Comparison of ENCODE assay signal across 8 cellular contexts in genomic region chr7:5486389-5486755, GRCh38. TPM values are rescaled to one million over a fixed set of nuclear protein-coding genes. Genes with fewer than 3 reads are reported as not detected.
DNase-seq lines count a peak whose midpoint lies in the region; ATAC-seq, FAIRE-seq and TF ChIP-seq lines count a peak whose summit lies in the region.
"Not testable (repeated sequence)": the region's sequence is repeated elsewhere in the genome, so short reads cannot be mapped to it uniquely, and the experiment has no call there.

No MANE protein-coding gene starts in this region.

- not testable (repeated sequence) for TF ChIP-seq CTCF in C4-2B (conservative IDR thresholded peaks at IDR 0.05); HFF-Myc (IDR thresholded peaks at IDR 0.05; ENCODE audit: low read depth, low read length, missing control alignments); Peyer's patch (IDR thresholded peaks at IDR 0.05); keratinocyte (optimal IDR thresholded peaks at IDR 0.05 in 1 of 3, IDR thresholded peaks at IDR 0.05 in 1 of 3, conservative IDR thresholded peaks at IDR 0.05 in 1 of 3; ENCODE audit: extremely low read depth in 1 of 3, insufficient read depth in 2 of 3, low read length in 3 of 3); neural progenitor cell (IDR thresholded peaks at IDR 0.05)

- not testable (repeated sequence) for H3K36me3 Mint-ChIP-seq in activated naive CD4-positive, alpha-beta T cell treated with anti-CD3 and anti-CD28 coated beads, Interleukin-2, amount 50 U/mL, for 24 hours; effector memory CD8-positive, alpha-beta T cell (ENCODE audit: insufficient read depth); neural progenitor cell

- not testable (repeated sequence) for H3K27me3 ChIP-seq in Peyer's patch; keratinocyte (ENCODE audit: control insufficient read depth, extremely low read depth, insufficient read depth, low read length); neural progenitor cell

- H3K4me3 Mint-ChIP-seq in activated naive CD4-positive, alpha-beta T cell treated with anti-CD3 and anti-CD28 coated beads, Interleukin-2, amount 50 U/mL, for 24 hours, result peak overlapping the region; percentile 92
- peak overlapping the region; percentile 92 to 99 for H3K4me3 Mint-ChIP-seq in effector memory CD8-positive, alpha-beta T cell
- peak overlapping the region; percentile 80 for H3K4me3 Mint-ChIP-seq in neural progenitor cell

- H3K9ac ChIP-seq in keratinocyte (ENCODE audit: control insufficient read depth, extremely low read depth, insufficient read depth, low read length), result peak overlapping the region; percentile 44
- not testable (repeated sequence) for H3K9ac ChIP-seq in neural progenitor cell

- peak overlapping the region; percentile 37 for H3K4me3 ChIP-seq in HFF-Myc (replicated peaks; ENCODE audit: low read depth, low read length)
- peak overlapping the region; percentile 51 to 65 (median 54) for H3K4me3 ChIP-seq in Peyer's patch
- H3K4me3 ChIP-seq in keratinocyte (ENCODE audit: control insufficient read depth in 2 of 3, extremely low read depth in 1 of 3, insufficient read depth in 2 of 3, low read depth in 1 of 3, low read length in 3 of 3), result peak overlapping the region in 2 of 3 experiments; percentile 51 to 59
- peak overlapping the region; percentile 49 for H3K4me3 ChIP-seq in neural progenitor cell

- not testable (repeated sequence) for H3K4me1 ChIP-seq in Peyer's patch; keratinocyte (ENCODE audit: control insufficient read depth, extremely low read depth, insufficient read depth, low read length); neural progenitor cell

- H3K79me2 ChIP-seq in keratinocyte (ENCODE audit: control insufficient read depth, insufficient read depth, low read length); neural progenitor cell (ENCODE audit: low read depth): not testable (repeated sequence)

- H4K20me1 ChIP-seq in keratinocyte (ENCODE audit: control insufficient read depth, extremely low read depth, insufficient read depth, low read length), result not testable (repeated sequence)
- H4K20me1 ChIP-seq in neural progenitor cell (ENCODE audit: low read depth), result peaks cover 12% of the 10 kb centered on the region

- not testable (repeated sequence) for H3K9me1 ChIP-seq in keratinocyte (ENCODE audit: control insufficient read depth, extremely low read depth, insufficient read depth, low read length)

- TF ChIP-seq POLR2A in Peyer's patch (IDR thresholded peaks at IDR 0.05), result not testable (repeated sequence)

- not testable (repeated sequence) for H3K9me3 ChIP-seq in Peyer's patch; keratinocyte (ENCODE audit: control insufficient read depth, low read depth, low read length); neural progenitor cell (ENCODE audit: low read depth)

- H3F3A ChIP-seq in neural progenitor cell (ENCODE audit: low read depth), result not testable (repeated sequence)

- not testable (repeated sequence) for H3K27me3 Mint-ChIP-seq in activated naive CD4-positive, alpha-beta T cell treated with anti-CD3 and anti-CD28 coated beads, Interleukin-2, amount 50 U/mL, for 24 hours; effector memory CD8-positive, alpha-beta T cell; neural progenitor cell (ENCODE audit: insufficient read depth, low read depth)

- DNase-seq in HFF-Myc (ENCODE audit: extremely low read depth, low read depth); Peyer's patch; effector memory CD8-positive, alpha-beta T cell; keratinocyte (ENCODE audit: low read depth, low spot score); neural progenitor cell (ENCODE audit: low spot score); substantia nigra (lab: John Stamatoyannopoulos, UW): not testable (repeated sequence)

- H3K27ac Mint-ChIP-seq in activated naive CD4-positive, alpha-beta T cell treated with anti-CD3 and anti-CD28 coated beads, Interleukin-2, amount 50 U/mL, for 24 hours, result peak overlapping the region; percentile 60
- peak overlapping the region; percentile 86 to 89 for H3K27ac Mint-ChIP-seq in effector memory CD8-positive, alpha-beta T cell
- not testable (repeated sequence) for H3K27ac Mint-ChIP-seq in neural progenitor cell

- peak; percentile 56 for FAIRE-seq in keratinocyte (lab: Jason Lieb, UNC)

- H3K27ac ChIP-seq in C4-2B, result peak overlapping the region; percentile 31
- H3K27ac ChIP-seq in Peyer's patch, result peak overlapping the region in 1 of 4 donors; percentile 68
- H3K27ac ChIP-seq in keratinocyte (ENCODE audit: control insufficient read depth, insufficient read depth, low read length); neural progenitor cell: not testable (repeated sequence)
- peak overlapping the region; percentile 51 for H3K27ac ChIP-seq in substantia nigra (ENCODE audit: low read depth, low read length, poor library complexity, severe bottlenecking)

- peak overlapping the region; percentile 85 for H3K4me2 ChIP-seq in keratinocyte (ENCODE audit: control insufficient read depth, extremely low read depth, insufficient read depth, low read depth, low read length)
- H3K4me2 ChIP-seq in neural progenitor cell, result peak overlapping the region; percentile 76

- not testable (repeated sequence) for H3K36me3 ChIP-seq in Peyer's patch, neural progenitor cell
- H3K36me3 ChIP-seq in keratinocyte (ENCODE audit: control insufficient read depth in 2 of 2, extremely low read depth in 1 of 2, insufficient read depth in 2 of 2, low read length in 2 of 2), result peaks cover 14 to 24% of the 10 kb centered on the region in 2 experiments

- H3K4me1 Mint-ChIP-seq in activated naive CD4-positive, alpha-beta T cell treated with anti-CD3 and anti-CD28 coated beads, Interleukin-2, amount 50 U/mL, for 24 hours, result peaks cover 24% of the 10 kb centered on the region
- peaks cover 6 to 10% of the 10 kb centered on the region in 2 donors for H3K4me1 Mint-ChIP-seq in effector memory CD8-positive, alpha-beta T cell (ENCODE audit: low read depth in 2 of 2)
- not testable (repeated sequence) for H3K4me1 Mint-ChIP-seq in neural progenitor cell

- ATAC-seq in effector memory CD8-positive, alpha-beta T cell (replicated peaks), result not testable (repeated sequence)

- dilution Hi-C loops in keratinocyte (cut with MboI; ENCODE audit: extremely low pct_ligation_motif_present, low sequenced_read_pairs), result not testable (repeated sequence)

- H2AFZ ChIP-seq in keratinocyte (ENCODE audit: control insufficient read depth, low read length) (peak overlapping the region; percentile 37), neural progenitor cell (replicated peaks) (peak overlapping the region; percentile 75)

- not testable (repeated sequence) for H3K9me3 Mint-ChIP-seq in activated naive CD4-positive, alpha-beta T cell treated with anti-CD3 and anti-CD28 coated beads, Interleukin-2, amount 50 U/mL, for 24 hours; effector memory CD8-positive, alpha-beta T cell; neural progenitor cell

RNA-seq across cellular contexts. Expression of gene FBXL18, which starts 27.2 kb away (rescaled TPM):
- total RNA-seq in Peyer's patch (10 to 100 TPM in 3 of 4 donors, 1 to 10 TPM in 1; 9.1 to 15.3 (median 13.1) TPM), neural progenitor cell (ENCODE audit: low replicate concordance) (3.3 and 6.7 TPM in 2 replicates)
- polyA plus RNA-seq in keratinocyte, result 3.4 to 8.8 TPM (median 3.6 TPM) in 3 replicates
- 2.7 TPM for polyA plus RNA-seq in keratinocyte (2011; ENCODE audit: low read depth)
- 3.6 and 8.5 TPM in 2 replicates for polyA plus RNA-seq in keratinocyte (2011; cell fraction: cytosol; rRNA removed)
- polyA plus RNA-seq in keratinocyte (2011; cell fraction: nucleus; rRNA removed), result 9.9 and 14.7 TPM in 2 replicates
- 5.2 and 14.5 TPM in 2 replicates for polyA plus RNA-seq in keratinocyte (2012; ENCODE audit: low replicate concordance)
- 8.8 to 24.4 TPM (median 10.1 TPM) in 3 replicates for polyA minus RNA-seq in keratinocyte
- polyA minus RNA-seq in keratinocyte (2011; cell fraction: cytosol; rRNA and poly(A)+ RNA removed), result 25.5 TPM
- polyA minus RNA-seq in keratinocyte (2011; cell fraction: nucleus; rRNA and poly(A)+ RNA removed), result 24.0 and 26.2 TPM in 2 replicates

RNA-seq across cellular contexts. Expression of gene ACTB, which starts 44.0 kb away (rescaled TPM):
- 1,000 to 10,000 TPM; 3,308 to 5,502 (median 3,941) TPM for total RNA-seq in Peyer's patch
- polyA plus RNA-seq in keratinocyte, result 1,228 to 8,235 TPM (median 2,524 TPM) in 3 replicates
- 3,632 TPM for polyA plus RNA-seq in keratinocyte (2011; ENCODE audit: low read depth)
- polyA plus RNA-seq in keratinocyte (2011; cell fraction: cytosol; rRNA removed), result 4,849 and 6,825 TPM in 2 replicates
- polyA plus RNA-seq in keratinocyte (2011; cell fraction: nucleus; rRNA removed), result 2,749 and 3,387 TPM in 2 replicates
- polyA plus RNA-seq in keratinocyte (2012; ENCODE audit: low replicate concordance), result 4,481 and 9,157 TPM in 2 replicates
- polyA minus RNA-seq in keratinocyte, result 3,922 to 40,353 TPM (median 4,512 TPM) in 3 replicates
- polyA minus RNA-seq in keratinocyte (2011; cell fraction: cytosol; rRNA and poly(A)+ RNA removed), result 6,321 TPM
- 1,165 and 1,651 TPM in 2 replicates for polyA minus RNA-seq in keratinocyte (2011; cell fraction: nucleus; rRNA and poly(A)+ RNA removed)
- total RNA-seq in neural progenitor cell (ENCODE audit: low replicate concordance), result 1,381 and 2,318 TPM in 2 replicates
